Comparison of ENCODE assay signal across 12 cellular contexts in the genomic region with DNA sequence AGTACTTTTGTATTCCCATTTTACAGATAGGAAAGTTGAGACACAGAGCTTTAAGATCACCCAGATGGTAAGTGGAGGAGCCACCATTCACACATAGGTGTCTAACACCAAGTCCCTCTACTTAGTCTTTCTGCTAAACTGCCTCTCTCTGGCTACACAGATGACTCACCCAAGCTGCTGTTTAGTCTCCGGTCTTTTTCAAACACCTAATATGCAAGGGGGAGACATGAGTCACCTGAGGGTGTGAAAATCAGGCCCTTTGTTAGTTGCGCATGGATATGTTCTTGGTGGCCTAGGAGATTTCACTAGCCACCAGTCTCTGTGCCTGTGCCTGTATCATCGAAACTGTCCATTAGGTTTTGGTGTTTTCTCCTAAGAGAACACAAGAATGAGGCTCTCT.
DNase-seq lines count a peak whose midpoint lies in the region; ATAC-seq and TF ChIP-seq lines count a peak whose summit lies in the region.
"Had no signal": no experiment of that assay in that cellular context is flagged by ENCODE, and none has a peak within 500 bp of the region (broad histone marks: within the 10 kb centered on the region; RNA-seq: fewer than 3 reads in every experiment).

No MANE protein-coding gene starts in this region.

- TF ChIP-seq CTCF in Peyer's patch (IDR thresholded peaks at IDR 0.05), result no peak

- no peak overlapping the region for H3K4me3 ChIP-seq in Peyer's patch
- H3K4me3 ChIP-seq: gastroesophageal sphincter, skin epidermis had no signal

- DNase-seq in A172 (ENCODE audit: low spot score) (peak; percentile 16), RPMI7951 (ENCODE audit: low read depth) (peak; percentile 20), iPS DF 19.7 (ENCODE audit: low read depth, low spot score) (peak; percentile 7), COR-L47 (lab: John Stamatoyannopoulos, UW) (no peak), COLO829 (ENCODE audit: low spot score) (no peak), Peyer's patch (no peak)
- DNase-seq: activated CD8-positive, alpha-beta memory T cell treated with anti-CD3 and anti-CD28 coated beads, Interleukin-2, amount 50 U/mL, for 4 hours; central memory CD4-positive, alpha-beta T cell had no signal

- ATAC-seq in GM21447 (IDR thresholded peaks at IDR 0.05; ENCODE audit: unreplicated experiment) (peak; percentile 70), HG02852 (IDR thresholded peaks at IDR 0.05; ENCODE audit: unreplicated experiment) (no peak)
- ATAC-seq: gastroesophageal sphincter had no signal

- H3K9me3 ChIP-seq in Peyer's patch, result no peaks in the 10 kb centered on the region

- no peaks in the 10 kb centered on the region for H3K4me1 ChIP-seq in Peyer's patch
- H3K4me1 ChIP-seq: gastroesophageal sphincter had no signal

- TF ChIP-seq POLR2A in Peyer's patch (IDR thresholded peaks at IDR 0.05), result no peak

- H3K36me3 ChIP-seq in Peyer's patch, result no peaks in the 10 kb centered on the region
- H3K36me3 ChIP-seq: gastroesophageal sphincter had no signal

- H3K27ac ChIP-seq in Peyer's patch, result no peak overlapping the region
- H3K27ac ChIP-seq: gastroesophageal sphincter, skin epidermis had no signal

- no peaks in the 10 kb centered on the region for H3K27me3 ChIP-seq in Peyer's patch
- H3K27me3 ChIP-seq: gastroesophageal sphincter had no signal

Comparison
In these comparisons a context has a peak if more than half of its experiments do, and no peak if none do; other contexts are left out.
1. DNase-seq: peak in A172 (single experiment), RPMI7951 (single experiment) and iPS DF 19.7 (single experiment); none in COR-L47 (single experiment), COLO829 (single experiment) and Peyer's patch (0 of 3).